Comparison of ENCODE assay signal across 11 cellular contexts in the genomic region with DNA sequence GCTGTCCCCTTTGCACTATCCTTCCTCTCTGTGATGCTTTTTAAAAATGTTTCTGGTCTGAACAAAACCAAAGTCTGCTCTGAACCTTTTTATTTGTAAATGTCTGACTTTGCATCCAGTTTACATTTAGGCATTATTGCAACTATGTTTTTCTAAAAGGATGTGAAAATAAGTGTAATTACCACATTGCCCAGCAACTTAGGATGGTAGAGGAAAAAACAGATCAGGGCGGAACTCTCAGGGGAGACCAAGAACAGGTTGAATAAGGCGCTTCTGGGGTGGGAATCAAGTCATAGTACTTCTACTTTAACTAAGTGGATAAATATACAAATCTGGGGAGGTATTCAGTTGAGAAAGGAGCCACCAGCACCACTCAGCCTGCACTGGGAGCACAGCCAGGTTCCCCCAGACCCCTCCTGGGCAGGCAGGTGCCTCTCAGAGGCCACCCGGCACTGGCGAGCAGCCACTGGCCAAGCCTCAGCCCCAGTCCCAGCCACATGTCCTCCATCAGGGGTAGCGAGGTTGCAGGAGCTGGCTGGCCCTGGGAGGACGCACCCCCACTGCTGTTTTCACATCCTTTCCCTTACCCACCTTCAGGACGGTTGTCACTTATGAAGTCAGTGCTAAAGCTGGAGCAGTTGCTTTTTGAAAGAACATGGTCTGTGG. TPM values are rescaled to one million over a fixed set of nuclear protein-coding genes. Genes with fewer than 3 reads are reported as not detected.
A peak's percentile ranks its signal among the peaks of the same experiment; 100 is the strongest.
DNase-seq lines count a peak whose midpoint lies in the region; ATAC-seq and TF ChIP-seq lines count a peak whose summit lies in the region.
"Had no signal": no experiment of that assay in that cellular context is flagged by ENCODE, and none has a peak within 500 bp of the region (broad histone marks: within the 10 kb centered on the region; RNA-seq: fewer than 3 reads in every experiment).

No MANE protein-coding gene starts in this region.

- no peak for TF ChIP-seq POLR2A in stomach (IDR thresholded peaks at IDR 0.05)

- H3K4me1 Mint-ChIP-seq in activated T-cell treated with anti-CD3 and anti-CD28 coated beads, Interleukin-2, amount 50 U/mL, for 24 hours (ENCODE audit: low read depth), result peaks cover 40% of the 10 kb centered on the region
- H3K4me1 Mint-ChIP-seq in activated CD8-positive, alpha-beta memory T cell treated with anti-CD3 and anti-CD28 coated beads, Interleukin-2, amount 10 ng/mL, durations not matched to agents 7 days and 5 days, result peaks cover 73% of the 10 kb centered on the region

- no peaks in the 10 kb centered on the region for H3K9me3 Mint-ChIP-seq in activated T-cell treated with anti-CD3 and anti-CD28 coated beads, Interleukin-2, amount 50 U/mL, for 24 hours
- H3K9me3 Mint-ChIP-seq in activated CD8-positive, alpha-beta memory T cell treated with anti-CD3 and anti-CD28 coated beads, Interleukin-2, amount 10 ng/mL, durations not matched to agents 7 days and 5 days (ENCODE audit: low read depth), result no peaks in the 10 kb centered on the region

- no peak overlapping the region for H3K4me3 ChIP-seq in stomach
- H3K4me3 ChIP-seq: ascending aorta, tibial nerve had no signal

- TF ChIP-seq CTCF in stomach (IDR thresholded peaks at IDR 0.05), result no peak

- H3K4me3 Mint-ChIP-seq in activated T-cell treated with anti-CD3 and anti-CD28 coated beads, Interleukin-2, amount 50 U/mL, for 24 hours, result no peak overlapping the region
- H3K4me3 Mint-ChIP-seq in activated CD8-positive, alpha-beta memory T cell treated with anti-CD3 and anti-CD28 coated beads, Interleukin-2, amount 10 ng/mL, durations not matched to agents 7 days and 5 days, result no peak overlapping the region

- intact Hi-C loops in stomach (cut with DNase I; ENCODE audit: low total_unique reads), result no loop called here

- no peaks in the 10 kb centered on the region for H3K27me3 ChIP-seq in stomach
- H3K27me3 ChIP-seq: ascending aorta, tibial nerve had no signal

- no peak for DNase-seq in activated T-cell treated with anti-CD3 and anti-CD28 coated beads, Interleukin-2, amount 50 U/mL, for 24 hours
- DNase-seq in activated T-cell treated with anti-CD3 and anti-CD28 coated beads for 4 hours (no peak), stomach (peak; percentile 17), NCI-H187 (lab: John Stamatoyannopoulos, UW) (no peak), G401 (ENCODE audit: low spot score) (no peak), NCI-H524 (lab: John Stamatoyannopoulos, UW) (no peak)
- peak; percentile 43 for DNase-seq in activated CD8-positive, alpha-beta memory T cell treated with anti-CD3 and anti-CD28 coated beads, Interleukin-2, amount 10 ng/mL, durations not matched to agents 7 days and 5 days
- DNase-seq: NCI-H146 had no signal

- peaks cover 0 to 5% (median 2%) of the 10 kb centered on the region in 4 donors for H3K4me1 ChIP-seq in stomach
- H3K4me1 ChIP-seq: ascending aorta had no signal

- H3K27ac Mint-ChIP-seq in activated T-cell treated with anti-CD3 and anti-CD28 coated beads, Interleukin-2, amount 50 U/mL, for 24 hours, result peak overlapping the region; percentile 27
- peak overlapping the region; percentile 81 for H3K27ac Mint-ChIP-seq in activated CD8-positive, alpha-beta memory T cell treated with anti-CD3 and anti-CD28 coated beads, Interleukin-2, amount 10 ng/mL, durations not matched to agents 7 days and 5 days

- WGBS in stomach, 5 donors, result 65 to 76% (median 73%) methylated on average over 5 to 7 of the region's 7 CpGs

- CTCF ChIA-PET in activated CD8-positive, alpha-beta memory T cell treated with anti-CD3 and anti-CD28 coated beads, Interleukin-2, amount 10 ng/mL, durations not matched to agents 7 days and 5 days (lab: Charles Lee), result interaction anchor here (0.9 to 1.0 kb wide), 2 partner anchors 11 to 78 kb away, joined by 3 read pairs; partner anchors contain the start of gene CSGALNACT2

- in situ Hi-C loops in G401 (cut with HindIII; ENCODE audit: low sequenced_read_pairs), result no loop called here

- no peaks in the 10 kb centered on the region for H3K9me3 ChIP-seq in stomach
- H3K9me3 ChIP-seq: ascending aorta, tibial nerve had no signal

- no peaks in the 10 kb centered on the region for H3K27me3 Mint-ChIP-seq in activated T-cell treated with anti-CD3 and anti-CD28 coated beads, Interleukin-2, amount 50 U/mL, for 24 hours
- H3K27me3 Mint-ChIP-seq in activated CD8-positive, alpha-beta memory T cell treated with anti-CD3 and anti-CD28 coated beads, Interleukin-2, amount 10 ng/mL, durations not matched to agents 7 days and 5 days, result no peaks in the 10 kb centered on the region

- ATAC-seq in HG02884 (IDR thresholded peaks at IDR 0.05; ENCODE audit: unreplicated experiment), result peak; percentile 41
- no peak for ATAC-seq in activated CD8-positive, alpha-beta memory T cell treated with anti-CD3 and anti-CD28 coated beads, Interleukin-2, amount 10 ng/mL, durations not matched to agents 7 days and 5 days

- H3K27ac ChIP-seq in stomach, result no peak overlapping the region
- H3K27ac ChIP-seq: ascending aorta, tibial nerve had no signal

- no peaks in the 10 kb centered on the region for H3K36me3 Mint-ChIP-seq in activated T-cell treated with anti-CD3 and anti-CD28 coated beads, Interleukin-2, amount 50 U/mL, for 24 hours (ENCODE audit: low read depth)
- no peaks in the 10 kb centered on the region for H3K36me3 Mint-ChIP-seq in activated CD8-positive, alpha-beta memory T cell treated with anti-CD3 and anti-CD28 coated beads, Interleukin-2, amount 10 ng/mL, durations not matched to agents 7 days and 5 days

- no peak for TF ChIP-seq EP300 in stomach (IDR thresholded peaks at IDR 0.05)

- no peaks in the 10 kb centered on the region for H3K36me3 ChIP-seq in stomach
- H3K36me3 ChIP-seq: ascending aorta, tibial nerve had no signal

RNA-seq across cellular contexts. Expression of gene CSGALNACT2, which starts 11.4 kb away (rescaled TPM):
- 10 to 100 TPM; 38.0 to 39.7 TPM for total RNA-seq in activated CD8-positive, alpha-beta memory T cell treated with anti-CD3 and anti-CD28 coated beads, Interleukin-2, amount 10 ng/mL, durations not matched to agents 7 days and 5 days
- total RNA-seq in stomach, result 10 to 100 TPM in 2 of 5 donors, 1 to 10 TPM in 3; 2.0 to 30.1 (median 8.9) TPM
- 10 to 100 TPM in 1 of 3 donors, 1 to 10 TPM in 2; 4.1 to 10.7 (median 6.7) TPM for polyA plus RNA-seq in stomach
- 4.3 and 9.2 TPM in 2 replicates for total RNA-seq in G401 (2014; rRNA removed; shearing (Covaris generic))

RNA-seq across cellular contexts. Expression of gene RET, which starts 50.0 kb away (rescaled TPM):
- under 1 TPM; 0.38 to 0.45 TPM for total RNA-seq in activated CD8-positive, alpha-beta memory T cell treated with anti-CD3 and anti-CD28 coated beads, Interleukin-2, amount 10 ng/mL, durations not matched to agents 7 days and 5 days
- 1 to 10 TPM in 3 of 5 donors, not detected in 2; 3.1 to 9.8 (median 3.2) TPM for total RNA-seq in stomach
- polyA plus RNA-seq in stomach, result 1 to 10 TPM in 1 of 3 donors, under 1 TPM in 2; 0.31 to 1.9 (median 0.93) TPM
- total RNA-seq in G401 (2014; rRNA removed; shearing (Covaris generic)), result 0.03 TPM in 1 of 2 replicates, not detected in the other
- total RNA-seq: ascending aorta had no signal

Comparison
In these comparisons a context has a peak if more than half of its experiments do, and no peak if none do; other contexts are left out.
1. DNase-seq: peak in activated CD8-positive, alpha-beta memory T cell treated with anti-CD3 and anti-CD28 coated beads, Interleukin-2, amount 10 ng/mL, durations not matched to agents 7 days and 5 days (single experiment) and stomach (single experiment); none in activated T-cell treated with anti-CD3 and anti-CD28 coated beads, Interleukin-2, amount 50 U/mL, for 24 hours (single experiment), activated T-cell treated with anti-CD3 and anti-CD28 coated beads for 4 hours (single experiment), NCI-H187 (0 of 2), G401 (single experiment) and NCI-H524 (0 of 2).